19 cellular contexts compared by ENCODE assay signal in genomic region chr22:31268281-31268680, GRCh38. TPM values are rescaled to one million over a fixed set of nuclear protein-coding genes. Genes with fewer than 3 reads are reported as not detected.
DNase-seq lines count a peak whose midpoint lies in the region; ATAC-seq and TF ChIP-seq lines count a peak whose summit lies in the region.
"Had no signal": no experiment of that assay in that cellular context is flagged by ENCODE, and none has a peak within 500 bp of the region (broad histone marks: within the 10 kb centered on the region; RNA-seq: fewer than 3 reads in every experiment).

No MANE protein-coding gene starts in this region.

- H3K4ac ChIP-seq in mesenchymal stem cell (ENCODE audit: low read depth in 1 of 2, low read length in 2 of 2), result no peak overlapping the region

- no peak overlapping the region for H3K23ac ChIP-seq in mesenchymal stem cell (ENCODE audit: low read length in 2 of 2)

- no peak overlapping the region for H3K27ac ChIP-seq in mammary epithelial cell (ENCODE audit: insufficient read depth, low read depth, low read length)
- H3K27ac ChIP-seq in mesenchymal stem cell (ENCODE audit: low read length, poor library complexity, severe bottlenecking), result no peak overlapping the region
- H3K27ac ChIP-seq: BLaER1, HL-60, KMS-11, PC-9 had no signal

- peaks cover 16% of the 10 kb centered on the region for H3K79me2 ChIP-seq in mammary epithelial cell (ENCODE audit: insufficient read depth, low read length)

- BruUV-seq in MCF 10A (replicated peaks; lab: Mats Ljungman, UMichigan), result no TSS peak
- BruUV-seq in mammary epithelial cell (replicated peaks; lab: Mats Ljungman, UMichigan), result no TSS peak

- H3K36me3 ChIP-seq in mammary epithelial cell (ENCODE audit: insufficient read depth, low read length), result peaks cover 36% of the 10 kb centered on the region
- H3K36me3 ChIP-seq in mesenchymal stem cell (ENCODE audit: control insufficient read depth in 1 of 2, insufficient read depth in 2 of 2, low read depth in 1 of 2, low read length in 2 of 2), result peaks cover 60% of the 10 kb centered on the region in 2 experiments

- DNase-seq in MCF 10A (ENCODE audit: unreplicated experiment) (no peak), mammary epithelial cell (no peak), WTC11 (ENCODE audit: low spot score) (no peak), GM13976 (ENCODE audit: low spot score) (no peak), NCI-H1436 (lab: John Stamatoyannopoulos, UW) (no peak), mesenchymal stem cell (no peak)
- DNase-seq in stimulated activated CD4-positive, alpha-beta T cell treated with anti-CD3 and anti-CD28 coated beads, Interleukin-4, amount 100 ng/mL, for 24 hours, result no peak
- DNase-seq: DMS79 treated with DMSO at 0.1 percent for 48 hours, HCEC 1CT, NCI-H1417 treated with DMSO at 0.1 percent for 48 hours, NCI-H1930, NCI-H226, NCI-H524, NCI-H82, PC-9 had no signal

- H4K8ac ChIP-seq in mesenchymal stem cell (ENCODE audit: low read length), result no peak overlapping the region

- POLR2A ChIA-PET in MCF 10A (lab: Yijun Ruan, JAX), result interaction anchor here (0.5 to 11.6 kb wide), 6 partner anchors 15 to 195 kb away, joined by 3 to 188 read pairs (median 6); partner anchors contain the start of genes LIMK2 and PIK3IP1
- POLR2A ChIA-PET in WTC11 (lab: Charles Lee), result no interaction called here

- H3K9me3 ChIP-seq in mammary epithelial cell (replicated peaks; ENCODE audit: insufficient read depth, low read length), result no peaks in the 10 kb centered on the region
- no peaks in the 10 kb centered on the region for H3K9me3 ChIP-seq in mesenchymal stem cell (ENCODE audit: control insufficient read depth, low read length)
- H3K9me3 ChIP-seq: BLaER1 had no signal

- H3K27me3 Mint-ChIP-seq in MCF 10A (ENCODE audit: insufficient read depth, unreplicated experiment), result no peaks in the 10 kb centered on the region
- H3K27me3 Mint-ChIP-seq in WTC11 (ENCODE audit: low read depth), result no peaks in the 10 kb centered on the region
- peaks cover 4% of the 10 kb centered on the region for H3K27me3 Mint-ChIP-seq in nephron (ENCODE audit: low read depth)

- H3K27ac Mint-ChIP-seq in MCF 10A (ENCODE audit: low read depth, unreplicated experiment) (peak overlapping the region; percentile 64), WTC11 (peak overlapping the region; percentile 31), nephron (peak overlapping the region in 2 of 3 experiments; percentile 43 to 51)

- H2BK120ac ChIP-seq in mesenchymal stem cell (ENCODE audit: low read depth, low read length), result no peak overlapping the region

- no peaks in the 10 kb centered on the region for H4K20me1 ChIP-seq in mammary epithelial cell (ENCODE audit: insufficient read depth, low read length)
- H4K20me1 ChIP-seq: BLaER1 had no signal

- H3K4me1 ChIP-seq in mammary epithelial cell (ENCODE audit: insufficient read depth, low read length) (no peaks in the 10 kb centered on the region), mesenchymal stem cell (ENCODE audit: control insufficient read depth, insufficient read depth, low read depth, low read length) (peaks cover 23% of the 10 kb centered on the region)
- H3K4me1 ChIP-seq: BLaER1 had no signal

- H2BK12ac ChIP-seq in mesenchymal stem cell (ENCODE audit: low read length in 2 of 2), result no peak overlapping the region

- H3K4me1 Mint-ChIP-seq in MCF 10A (ENCODE audit: insufficient read depth, unreplicated experiment) (peaks cover 8% of the 10 kb centered on the region), WTC11 (peaks cover 20% of the 10 kb centered on the region), nephron (peaks cover 5% of the 10 kb centered on the region)

- TF ChIP-seq CTCF in MCF 10A (IDR thresholded peaks at IDR 0.05; ENCODE audit: unreplicated experiment) (no peak), mammary epithelial cell (conservative IDR thresholded peaks at IDR 0.05 in 1 of 2, IDR thresholded peaks at IDR 0.05 in 1 of 2; ENCODE audit: extremely low read depth in 1 of 2, insufficient read depth in 1 of 2, low read depth in 1 of 2, low read length in 2 of 2) (no peak), WTC11 (IDR thresholded peaks at IDR 0.05) (no peak), nephron (IDR thresholded peaks at IDR 0.05; ENCODE audit: unreplicated experiment in 3 of 3) (no peak), GM13976 (IDR thresholded peaks at IDR 0.05; ENCODE audit: borderline replicate concordance, control extremely low read depth, extremely low read depth, insufficient read depth, missing control alignments) (no peak)

- WGBS in mammary epithelial cell (ENCODE audit: low coverage, missing lambda C conversion rate), result 68% methylated on average over 2 of the region's 2 CpGs
- 96% methylated on average over 2 of the region's 2 CpGs for WGBS in mesenchymal stem cell

- intact Hi-C loops in MCF 10A (cut with micrococcal nuclease), result no loop called here
- intact Hi-C loops in mammary epithelial cell (cut with micrococcal nuclease), result no loop called here

- H2AK5ac ChIP-seq in mesenchymal stem cell (ENCODE audit: low read length, severe bottlenecking), result no peak overlapping the region

- H4K91ac ChIP-seq in mesenchymal stem cell (ENCODE audit: low read length), result no peak overlapping the region

- H2BK5ac ChIP-seq in mesenchymal stem cell (ENCODE audit: low read depth, low read length, poor library complexity, severe bottlenecking), result no peak overlapping the region

- in situ Hi-C loops in mammary epithelial cell (cut with MboI; ENCODE audit: low sequenced_read_pairs in 2 of 2), result no loop called here
- in situ Hi-C loops in GM13976 (cut with MboI; ENCODE audit: low sequenced_read_pairs, unreplicated experiment), result no loop called here

- no peak overlapping the region for H3K9ac ChIP-seq in mammary epithelial cell (ENCODE audit: insufficient read depth, low read length)
- no peak overlapping the region for H3K9ac ChIP-seq in mesenchymal stem cell (ENCODE audit: low read length)
- H3K9ac ChIP-seq: BLaER1, KMS-11 had no signal

- H3K79me1 ChIP-seq in mesenchymal stem cell (replicated peaks; ENCODE audit: low read length, poor library complexity, severe bottlenecking), result peaks cover 14% of the 10 kb centered on the region

- no peak overlapping the region for H3K18ac ChIP-seq in mesenchymal stem cell (ENCODE audit: low read depth in 1 of 2, low read length in 2 of 2)

- no peak overlapping the region for H3K4me3 ChIP-seq in mammary epithelial cell (replicated peaks in 1 of 3; ENCODE audit: insufficient read depth in 1 of 3, low read depth in 2 of 3, low read length in 3 of 3)
- H3K4me3 ChIP-seq in mesenchymal stem cell (ENCODE audit: insufficient read depth in 1 of 2, low read depth in 1 of 2, low read length in 2 of 2), result no peak overlapping the region
- H3K4me3 ChIP-seq: BLaER1, PC-9 had no signal

- H3K36me3 Mint-ChIP-seq in MCF 10A (ENCODE audit: insufficient read depth, unreplicated experiment), result peaks cover 100% of the 10 kb centered on the region
- H3K36me3 Mint-ChIP-seq in WTC11, result peaks cover 37% of the 10 kb centered on the region
- peaks cover 57% of the 10 kb centered on the region for H3K36me3 Mint-ChIP-seq in nephron (ENCODE audit: low read depth)

- H2AFZ ChIP-seq in mammary epithelial cell (ENCODE audit: low read depth, low read length) (no peak overlapping the region), mesenchymal stem cell (ENCODE audit: low read depth, low read length) (no peak overlapping the region)
- H2AFZ ChIP-seq: PC-9 had no signal

- CTCF ChIA-PET in MCF 10A (lab: Yijun Ruan, JAX), result interaction anchor here (1.0 to 1.8 kb wide), 4 partner anchors 13 to 37 kb away, joined by 3 to 5 read pairs (median 3); no protein-coding TSS in a partner anchor
- CTCF ChIA-PET in mammary epithelial cell (lab: Charles Lee; ENCODE audit: low non-redundant PET), result interaction anchor here (0.6 kb wide), 1 partner anchor 159 kb away, joined by 4 read pairs; no protein-coding TSS in a partner anchor
- CTCF ChIA-PET in WTC11 (lab: Charles Lee), result interaction anchor here (3.7 kb wide), 1 partner anchor 45 kb away, joined by 17 read pairs; no protein-coding TSS in a partner anchor

- no peak overlapping the region for H2BK15ac ChIP-seq in mesenchymal stem cell (ENCODE audit: low read depth, poor library complexity, severe bottlenecking)

- no peak overlapping the region for H3K4me3 Mint-ChIP-seq in MCF 10A (ENCODE audit: unreplicated experiment)
- no peak overlapping the region for H3K4me3 Mint-ChIP-seq in WTC11
- no peak overlapping the region for H3K4me3 Mint-ChIP-seq in nephron

- no peak overlapping the region for H3K14ac ChIP-seq in mesenchymal stem cell (ENCODE audit: low read length in 2 of 2)

- H3K27me3 ChIP-seq in mammary epithelial cell (ENCODE audit: insufficient read depth, low read length) (no peaks in the 10 kb centered on the region), mesenchymal stem cell (ENCODE audit: control insufficient read depth in 1 of 2, insufficient read depth in 1 of 2, low read length in 2 of 2) (no peaks in the 10 kb centered on the region)
- H3K27me3 ChIP-seq: BLaER1 had no signal

- H3K9me3 Mint-ChIP-seq in MCF 10A (ENCODE audit: unreplicated experiment), result no peaks in the 10 kb centered on the region
- no peaks in the 10 kb centered on the region for H3K9me3 Mint-ChIP-seq in WTC11
- H3K9me3 Mint-ChIP-seq in nephron, result no peaks in the 10 kb centered on the region

- dilution Hi-C loops in mammary epithelial cell (cut with HindIII; ENCODE audit: low sequenced_read_pairs), result no loop called here

- ATAC-seq in WTC11, result no peak

- no peak overlapping the region for H3K4me2 ChIP-seq in mammary epithelial cell (ENCODE audit: insufficient read depth, low read depth, low read length)
- no peak overlapping the region for H3K4me2 ChIP-seq in mesenchymal stem cell (ENCODE audit: low read length, poor library complexity, severe bottlenecking)
- H3K4me2 ChIP-seq: BLaER1, KMS-11, PC-9 had no signal

RNA-seq across cellular contexts. Expression of gene PIK3IP1, which starts 24.0 kb away (rescaled TPM):
- total RNA-seq in MCF 10A (2022), result 0.25 and 0.93 TPM in 2 replicates
- 10 to 100 TPM in 1 of 2 donors, 1 to 10 TPM in 1; 2.9 to 14.2 TPM for total RNA-seq in mammary epithelial cell
- 2.8 TPM for polyA plus RNA-seq in mammary epithelial cell
- 0.31 TPM for polyA minus RNA-seq in mammary epithelial cell
- total RNA-seq in WTC11 (2021), result 1.6 to 2.1 TPM (median 2.0 TPM) in 3 replicates
- polyA plus RNA-seq in mesenchymal stem cell (2013, experiment 1 of 2), result 28.6 TPM
- polyA plus RNA-seq in mesenchymal stem cell (2013, experiment 2 of 2), result 29.9 TPM

RNA-seq across cellular contexts. Expression of gene LIMK2, which starts 56.2 kb away (rescaled TPM):
- total RNA-seq in MCF 10A (2022) (74.4 and 126 TPM in 2 replicates), mammary epithelial cell (100 to 1,000 TPM; 176 to 484 TPM), WTC11 (2021) (33.1 to 42.8 TPM (median 33.6 TPM) in 3 replicates)
- 25.9 TPM for polyA plus RNA-seq in mammary epithelial cell
- polyA minus RNA-seq in mammary epithelial cell, result 123 TPM
- 20.1 TPM for polyA plus RNA-seq in mesenchymal stem cell (2013, experiment 1 of 2)
- polyA plus RNA-seq in mesenchymal stem cell (2013, experiment 2 of 2), result 17.1 TPM
